34 cellular contexts compared by ENCODE assay signal in genomic region chr10:126959431-126959830, GRCh38. TPM values are rescaled to one million over a fixed set of nuclear protein-coding genes. Genes with fewer than 3 reads are reported as not detected.
"Had no signal": no experiment of that assay in that cellular context is flagged by ENCODE, and none has a peak within 500 bp of the region (broad histone marks: within the 10 kb centered on the region; RNA-seq: fewer than 3 reads in every experiment).

No MANE protein-coding gene starts in this region.

- DNase-seq: activated B cell treated with CpG ODN at 0.5 μM for 24 hours; activated CD4-positive, alpha-beta memory T cell treated with anti-CD3 and anti-CD28 coated beads for 36 hours; activated CD4-positive, alpha-beta T cell treated with anti-CD3 and anti-CD28 coated beads for 4 hours; activated CD4-positive, alpha-beta T cell treated with anti-CD3 and anti-CD28 coated beads, Interleukin-2, amount 10 ng/mL, durations not matched to agents 24 days and 14 days; activated CD4-positive, alpha-beta T cell treated with anti-CD3 and anti-CD28 coated beads, Interleukin-2, amount 50 U/mL, for 1 hour; activated CD4-positive, alpha-beta T cell treated with anti-CD3 and anti-CD28 coated beads, Interleukin-2, amount 50 U/mL, for 4 hours; activated CD4-positive, CD25-positive, alpha-beta regulatory T cell treated with anti-CD3 and anti-CD28 coated beads, Interleukin-2, amount 50 U/mL, for 72 hours; activated CD8-positive, alpha-beta memory T cell treated with anti-CD3 and anti-CD28 coated beads, Interleukin-2, amount 50 U/mL, for 4 hours; activated CD8-positive, alpha-beta T cell treated with anti-CD3 and anti-CD28 coated beads for 36 hours; activated effector memory CD4-positive, alpha-beta T cell treated with Interleukin-2 at 50 U/mL for 16 hours; activated gamma-delta T cell; activated naive CD4-positive, alpha-beta T cell treated with anti-CD3 and anti-CD28 coated beads, Interleukin-2, amount 10 ng/mL, durations not matched to agents 7 days and 5 days; activated naive CD4-positive, alpha-beta T cell treated with Interleukin-2 at 50 U/mL for 16 hours; activated naive CD8-positive, alpha-beta T cell treated with anti-CD3 and anti-CD28 coated beads, Interleukin-2, amount 10 ng/mL, durations not matched to agents 7 days and 5 days; activated naive CD8-positive, alpha-beta T cell treated with anti-CD3 and anti-CD28 coated beads, Interleukin-2, amount 50 U/mL, for 24 hours; activated T-cell treated with anti-CD3 and anti-CD28 coated beads for 4 hours; activated T-cell treated with anti-CD3 and anti-CD28 coated beads, Interleukin-2, amount 50 U/mL, for 1 hour; activated T-cell treated with anti-CD3 and anti-CD28 coated beads, Interleukin-2, amount 50 U/mL, for 4 hours; activated T-cell treated with anti-CD3 and anti-CD28 coated beads, Interleukin-2, amount 50 U/mL, for 72 hours; amygdala; anterior cingulate cortex; caudate nucleus; T-cell; T-helper 17 cell; T-helper 9 cell had no signal

- H3K27me3 ChIP-seq: ascending aorta, cardiac muscle cell had no signal

- H3K4me1 ChIP-seq: ascending aorta had no signal

- H3K9me3 ChIP-seq: ascending aorta had no signal

- H3K4me3 Mint-ChIP-seq: activated B cell treated with CpG ODN at 0.5 μM for 24 hours; activated CD4-positive, alpha-beta memory T cell treated with anti-CD3 and anti-CD28 coated beads for 36 hours; activated CD4-positive, alpha-beta T cell treated with anti-CD3 and anti-CD28 coated beads, Interleukin-2, amount 10 ng/mL, durations not matched to agents 24 days and 14 days; activated CD8-positive, alpha-beta T cell treated with anti-CD3 and anti-CD28 coated beads for 36 hours; activated naive CD4-positive, alpha-beta T cell treated with anti-CD3 and anti-CD28 coated beads, Interleukin-2, amount 10 ng/mL, durations not matched to agents 7 days and 5 days; activated naive CD4-positive, alpha-beta T cell treated with anti-CD3 and anti-CD28 coated beads, Interleukin-2, amount 50 U/mL, for 24 hours; activated naive CD8-positive, alpha-beta T cell; activated naive CD8-positive, alpha-beta T cell treated with anti-CD3 and anti-CD28 coated beads, Interleukin-2, amount 10 ng/mL, durations not matched to agents 7 days and 5 days; activated naive CD8-positive, alpha-beta T cell treated with anti-CD3 and anti-CD28 coated beads, Interleukin-2, amount 50 U/mL, for 24 hours; activated T-cell treated with anti-CD3 and anti-CD28 coated beads, Interleukin-2, amount 50 U/mL, for 4 hours; activated T-cell treated with anti-CD3 and anti-CD28 coated beads, Interleukin-2, amount 50 U/mL, for 72 hours; activated T-helper 1 cell treated with anti-CD3 and anti-CD28 coated beads, Interleukin-12 subunit alpha, Interleukin-12 subunit beta, Interleukin-2, Interleukin-4 antibody, amounts not matched to agents 30 ng/mL and 10 ng/mL and 1 ng/mL, durations not matched to agents 14 hours and 24 hours and 36 hours; activated T-helper 17 cell treated with anti-CD3 and anti-CD28 coated beads, Interleukin-2, amount 50 U/mL, for 72 hours; brain; central memory CD8-positive, alpha-beta T cell; T-cell; T-helper 17 cell had no signal

- H3K4me3 ChIP-seq: ascending aorta, cardiac muscle cell had no signal

- H3K4me1 Mint-ChIP-seq: activated CD4-positive, alpha-beta T cell treated with anti-CD3 and anti-CD28 coated beads, Interleukin-2, amount 10 ng/mL, durations not matched to agents 24 days and 14 days; activated naive CD4-positive, alpha-beta T cell treated with anti-CD3 and anti-CD28 coated beads, Interleukin-2, amount 10 ng/mL, durations not matched to agents 7 days and 5 days; activated naive CD4-positive, alpha-beta T cell treated with anti-CD3 and anti-CD28 coated beads, Interleukin-2, amount 50 U/mL, for 24 hours; activated T-helper 17 cell treated with anti-CD3 and anti-CD28 coated beads, Interleukin-2, amount 50 U/mL, for 72 hours; T-helper 17 cell had no signal

- H3K9me3 Mint-ChIP-seq: activated B cell treated with CpG ODN at 0.5 μM for 24 hours; activated CD4-positive, alpha-beta memory T cell treated with anti-CD3 and anti-CD28 coated beads for 36 hours; activated CD4-positive, alpha-beta T cell treated with anti-CD3 and anti-CD28 coated beads, Interleukin-2, amount 10 ng/mL, durations not matched to agents 24 days and 14 days; activated CD8-positive, alpha-beta T cell treated with anti-CD3 and anti-CD28 coated beads for 36 hours; activated naive CD4-positive, alpha-beta T cell treated with anti-CD3 and anti-CD28 coated beads, Interleukin-2, amount 50 U/mL, for 24 hours; activated T-cell treated with anti-CD3 and anti-CD28 coated beads, Interleukin-2, amount 50 U/mL, for 4 hours; activated T-cell treated with anti-CD3 and anti-CD28 coated beads, Interleukin-2, amount 50 U/mL, for 72 hours; activated T-helper 17 cell treated with anti-CD3 and anti-CD28 coated beads, Interleukin-2, amount 50 U/mL, for 72 hours; brain; T-cell had no signal

- H3K27ac ChIP-seq: ascending aorta, cardiac muscle cell, VCaP had no signal

- H3K36me3 ChIP-seq: ascending aorta, cardiac muscle cell had no signal

- H3K36me3 Mint-ChIP-seq: activated CD4-positive, alpha-beta memory T cell treated with anti-CD3 and anti-CD28 coated beads for 36 hours; activated naive CD4-positive, alpha-beta T cell treated with anti-CD3 and anti-CD28 coated beads, Interleukin-2, amount 10 ng/mL, durations not matched to agents 7 days and 5 days; activated naive CD4-positive, alpha-beta T cell treated with anti-CD3 and anti-CD28 coated beads, Interleukin-2, amount 50 U/mL, for 24 hours; activated naive CD8-positive, alpha-beta T cell; activated naive CD8-positive, alpha-beta T cell treated with anti-CD3 and anti-CD28 coated beads, Interleukin-2, amount 10 ng/mL, durations not matched to agents 7 days and 5 days; brain; T-cell had no signal

- H3K27ac Mint-ChIP-seq: activated B cell treated with CpG ODN at 0.5 μM for 24 hours; activated CD4-positive, alpha-beta memory T cell treated with anti-CD3 and anti-CD28 coated beads for 36 hours; activated CD4-positive, alpha-beta T cell treated with anti-CD3 and anti-CD28 coated beads, Interleukin-2, amount 10 ng/mL, durations not matched to agents 24 days and 14 days; activated CD8-positive, alpha-beta T cell treated with anti-CD3 and anti-CD28 coated beads for 36 hours; activated naive CD4-positive, alpha-beta T cell treated with anti-CD3 and anti-CD28 coated beads, Interleukin-2, amount 10 ng/mL, durations not matched to agents 7 days and 5 days; activated naive CD4-positive, alpha-beta T cell treated with anti-CD3 and anti-CD28 coated beads, Interleukin-2, amount 50 U/mL, for 24 hours; activated naive CD8-positive, alpha-beta T cell; activated naive CD8-positive, alpha-beta T cell treated with anti-CD3 and anti-CD28 coated beads, Interleukin-2, amount 10 ng/mL, durations not matched to agents 7 days and 5 days; activated naive CD8-positive, alpha-beta T cell treated with anti-CD3 and anti-CD28 coated beads, Interleukin-2, amount 50 U/mL, for 24 hours; activated T-cell treated with anti-CD3 and anti-CD28 coated beads, Interleukin-2, amount 50 U/mL, for 72 hours; activated T-helper 1 cell treated with anti-CD3 and anti-CD28 coated beads, Interleukin-12 subunit alpha, Interleukin-12 subunit beta, Interleukin-2, Interleukin-4 antibody, amounts not matched to agents 30 ng/mL and 10 ng/mL and 1 ng/mL, durations not matched to agents 14 hours and 24 hours and 36 hours; activated T-helper 17 cell treated with anti-CD3 and anti-CD28 coated beads, Interleukin-2, amount 50 U/mL, for 72 hours; brain; T-cell; T-helper 17 cell had no signal

- H3K27me3 Mint-ChIP-seq: activated B cell treated with CpG ODN at 0.5 μM for 24 hours; activated CD4-positive, alpha-beta memory T cell treated with anti-CD3 and anti-CD28 coated beads for 36 hours; activated CD4-positive, alpha-beta T cell treated with anti-CD3 and anti-CD28 coated beads, Interleukin-2, amount 10 ng/mL, durations not matched to agents 24 days and 14 days; activated CD8-positive, alpha-beta T cell treated with anti-CD3 and anti-CD28 coated beads for 36 hours; activated naive CD4-positive, alpha-beta T cell treated with anti-CD3 and anti-CD28 coated beads, Interleukin-2, amount 10 ng/mL, durations not matched to agents 7 days and 5 days; activated naive CD4-positive, alpha-beta T cell treated with anti-CD3 and anti-CD28 coated beads, Interleukin-2, amount 50 U/mL, for 24 hours; activated naive CD8-positive, alpha-beta T cell; activated naive CD8-positive, alpha-beta T cell treated with anti-CD3 and anti-CD28 coated beads, Interleukin-2, amount 10 ng/mL, durations not matched to agents 7 days and 5 days; activated naive CD8-positive, alpha-beta T cell treated with anti-CD3 and anti-CD28 coated beads, Interleukin-2, amount 50 U/mL, for 24 hours; activated T-helper 17 cell treated with anti-CD3 and anti-CD28 coated beads, Interleukin-2, amount 50 U/mL, for 72 hours; brain; central memory CD8-positive, alpha-beta T cell; T-cell; T-helper 17 cell had no signal

- ATAC-seq: activated CD8-positive, alpha-beta T cell treated with anti-CD3 and anti-CD28 coated beads for 36 hours; activated naive CD8-positive, alpha-beta T cell treated with anti-CD3 and anti-CD28 coated beads, Interleukin-2, amount 50 U/mL, for 24 hours; activated T-cell treated with anti-CD3 and anti-CD28 coated beads, Interleukin-2, amount 50 U/mL, for 4 hours; activated T-cell treated with anti-CD3 and anti-CD28 coated beads, Interleukin-2, amount 50 U/mL, for 72 hours; activated T-helper 17 cell treated with anti-CD3 and anti-CD28 coated beads, Interleukin-2, amount 50 U/mL, for 72 hours; T-cell; T-helper 17 cell had no signal

RNA-seq across cellular contexts. Expression of gene DOCK1, which starts 54.2 kb away (rescaled TPM):
- total RNA-seq: activated B cell treated with CpG ODN at 0.5 μM for 24 hours had no signal
